ENCODE assay signal across 8 cellular contexts in genomic region chr9:91758491-91758981, GRCh38.
DNase-seq lines count a peak whose midpoint lies in the region; ATAC-seq, FAIRE-seq and TF ChIP-seq lines count a peak whose summit lies in the region.

No MANE protein-coding gene starts in this region.

- H3K27me3 ChIP-seq in esophagus muscularis mucosa (no peaks in the 10 kb centered on the region), spleen (replicated peaks in 1 of 7) (peaks cover 0 to 9% (median 0%) of the 10 kb centered on the region in 7 donors), suprapubic skin (no peaks in the 10 kb centered on the region)

- intact Hi-C loops in esophagus muscularis mucosa (cut with DNase I) (no loop called here), spleen (cut with DNase I; ENCODE audit: low total_unique reads) (no loop called here)

- WGBS in esophagus muscularis mucosa: 59% methylated on average over 5 of the region's 5 CpGs
- WGBS in spleen, 5 donors: 43 to 61% (median 49%) methylated on average over 5 of the region's 5 CpGs
- WGBS in suprapubic skin: 72% methylated on average over 5 of the region's 5 CpGs

- no peak for FAIRE-seq in D721Med (lab: Jason Lieb, UNC)

- TF ChIP-seq POLR2A in esophagus muscularis mucosa (IDR thresholded peaks at IDR 0.05; ENCODE audit: low read depth) (no peak), spleen (IDR thresholded peaks at IDR 0.05) (no peak), suprapubic skin (IDR thresholded peaks at IDR 0.05) (no peak)

- ATAC-seq in GM19035 (IDR thresholded peaks at IDR 0.05; ENCODE audit: unreplicated experiment) (peak; percentile 58), HG03354 (IDR thresholded peaks at IDR 0.05; ENCODE audit: poor library complexity, severe bottlenecking, unreplicated experiment) (peak; percentile 86)

- peaks cover 0 to 16% (median 7%) of the 10 kb centered on the region in 4 donors for H3K36me3 ChIP-seq in esophagus muscularis mucosa
- H3K36me3 ChIP-seq in spleen: no peaks in the 10 kb centered on the region
- no peaks in the 10 kb centered on the region for H3K36me3 ChIP-seq in suprapubic skin

- TF ChIP-seq EP300 in esophagus muscularis mucosa (IDR thresholded peaks at IDR 0.05) (no peak), suprapubic skin (IDR thresholded peaks at IDR 0.05) (no peak)

- DNase-seq in D721Med (ENCODE audit: insufficient read length, low spot score): no peak
- DNase-seq in SW480 (ENCODE audit: low spot score): peak; percentile 39
- DNase-seq in esophagus muscularis mucosa (ENCODE audit: extremely low spot score): no peak
- no peak for DNase-seq in spleen
- DNase-seq in suprapubic skin (ENCODE audit: low spot score in 2 of 2): no peak
- no peak for DNase-seq in NCI-H2029 (lab: John Stamatoyannopoulos, UW)

- H3K4me3 ChIP-seq in esophagus muscularis mucosa (no peak overlapping the region), spleen (no peak overlapping the region), suprapubic skin (no peak overlapping the region)

- H3K9me3 ChIP-seq in esophagus muscularis mucosa (no peaks in the 10 kb centered on the region), spleen (peaks cover 0 to 11% (median 0%) of the 10 kb centered on the region in 8 donors), suprapubic skin (no peaks in the 10 kb centered on the region)

- peak; percentile 63 for TF ChIP-seq CTCF in D721Med (IDR thresholded peaks at IDR 0.05; ENCODE audit: insufficient read depth, missing control alignments)
- peak; percentile 56 to 73 (median 63) for TF ChIP-seq CTCF in esophagus muscularis mucosa (IDR thresholded peaks at IDR 0.05)
- TF ChIP-seq CTCF in spleen (IDR thresholded peaks at IDR 0.05 in 8 of 11, conservative IDR thresholded peaks at IDR 0.05 in 3 of 11): peak in 6 of 11 experiments; percentile 18 to 61 (median 43)
- TF ChIP-seq CTCF in suprapubic skin (IDR thresholded peaks at IDR 0.05): peak in 1 of 2 donors; percentile 38

- H3K4me1 ChIP-seq in esophagus muscularis mucosa (peaks cover 0 to 6% (median 0%) of the 10 kb centered on the region in 4 donors), spleen (no peaks in the 10 kb centered on the region), suprapubic skin (no peaks in the 10 kb centered on the region)

- H3K27ac ChIP-seq in esophagus muscularis mucosa (replicated peaks in 1 of 4) (no peak overlapping the region), spleen (no peak overlapping the region), suprapubic skin (no peak overlapping the region)
